In the genomic region with DNA sequence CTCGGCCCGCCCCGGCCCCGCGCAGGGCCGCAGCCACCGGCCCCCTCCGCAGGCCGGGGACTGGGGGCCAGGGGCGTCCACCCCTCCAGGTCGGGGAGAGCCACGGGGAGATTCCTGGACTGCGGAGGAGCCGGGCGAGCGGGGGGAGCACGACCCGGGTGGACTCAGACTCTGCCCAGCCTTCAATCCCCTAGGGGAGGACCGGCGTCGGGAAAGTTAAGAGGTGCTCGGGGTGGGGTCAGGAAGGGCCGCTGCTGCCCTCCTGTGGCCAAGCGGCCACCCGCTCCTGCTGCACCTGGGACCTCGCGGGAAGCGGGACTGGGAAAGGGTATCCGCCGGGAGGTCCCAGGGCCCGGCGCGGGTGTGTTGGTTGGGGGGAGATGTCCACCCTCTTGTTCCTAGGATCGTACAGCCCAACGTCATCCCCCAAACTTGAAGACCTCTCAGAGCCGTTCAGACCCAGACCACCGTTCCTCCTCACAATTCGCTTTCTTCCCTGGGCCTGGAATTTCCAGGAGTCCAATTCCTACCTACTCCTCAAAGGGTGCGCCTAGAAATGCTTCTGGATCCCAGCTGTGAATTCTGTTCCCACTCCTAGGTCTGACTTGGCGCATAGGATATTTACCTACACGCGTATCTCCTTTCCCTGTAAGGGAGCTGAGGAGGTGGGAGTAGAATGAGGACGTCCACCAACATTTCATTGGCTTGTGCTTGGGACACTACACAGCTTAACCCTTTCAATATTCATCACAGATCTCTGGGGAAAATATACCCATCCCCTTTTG, we compare ENCODE assay signal across 8 cellular contexts. TPM values are rescaled to one million over a fixed set of nuclear protein-coding genes. Genes with fewer than 3 reads are reported as not detected.
A peak's percentile ranks its signal among the peaks of the same experiment; 100 is the strongest.
DNase-seq lines count a peak whose midpoint lies in the region; ATAC-seq and TF ChIP-seq lines count a peak whose summit lies in the region.

No MANE protein-coding gene starts in this region.

- WGBS in H9 (ENCODE audit: extremely low coverage, insufficient read length, low lambda C conversion rate), result no CpG with 5 or more reads among the region's 43 CpGs
- 5 to 18% methylated on average over 11 to 31 of the region's 43 CpGs for WGBS in upper lobe of left lung, 2 donors

- H3K27me3 Mint-ChIP-seq in H9 (ENCODE audit: low read depth), result peaks cover 56% of the 10 kb centered on the region

- H3K27ac Mint-ChIP-seq in H9, result peak overlapping the region in 2 of 3 experiments; percentile 30 to 81; a peak in 3 of 7 replicates
- no peak overlapping the region for H3K27ac Mint-ChIP-seq in activated naive CD4-positive, alpha-beta T cell treated with anti-CD3 and anti-CD28 coated beads, Interleukin-2, amount 50 U/mL, for 72 hours

- no peak overlapping the region for H2BK120ac ChIP-seq in H9 (ENCODE audit: low read depth, low read length, poor library complexity, severe bottlenecking)

- no peak overlapping the region for H2BK15ac ChIP-seq in H9 (ENCODE audit: low read depth, low read length)

- peak in 1 of 4 donors; percentile 2 for TF ChIP-seq POLR2A in upper lobe of left lung (IDR thresholded peaks at IDR 0.05)

- TF ChIP-seq EP300 in upper lobe of left lung (IDR thresholded peaks at IDR 0.05), result no peak

- H2AK5ac ChIP-seq in H9 (ENCODE audit: insufficient read length, low read length), result no peak overlapping the region

- H3K27ac ChIP-seq in H9 (ENCODE audit: insufficient read length, low read depth, low read length), result no peak overlapping the region
- H3K27ac ChIP-seq in upper lobe of left lung, result peak overlapping the region; percentile 91 to 99 (median 98)

- TF ChIP-seq CTCF in H9 (conservative IDR thresholded peaks at IDR 0.05) (peak; percentile 95), upper lobe of left lung (IDR thresholded peaks at IDR 0.05) (peak; percentile 85 to 97 (median 95))

- H3K27me3 ChIP-seq in H9 (ENCODE audit: insufficient read depth, low read length) (peaks cover 4% of the 10 kb centered on the region; the same call in 1 of the 2 replicates), upper lobe of left lung (no peaks in the 10 kb centered on the region)

- H3K36me3 ChIP-seq in upper lobe of left lung, result peaks cover 0 to 13% (median 7%) of the 10 kb centered on the region in 4 donors

- H3K9me3 Mint-ChIP-seq in H9, result no peaks in the 10 kb centered on the region; a peak in 1 of 5 replicates
- H3K9me3 Mint-ChIP-seq in activated naive CD4-positive, alpha-beta T cell treated with anti-CD3 and anti-CD28 coated beads, Interleukin-2, amount 50 U/mL, for 72 hours, result no peaks in the 10 kb centered on the region

- H3K4me1 ChIP-seq in H9 (ENCODE audit: insufficient read depth, low read length) (peaks cover 13% of the 10 kb centered on the region), upper lobe of left lung (peaks cover 27 to 42% (median 38%) of the 10 kb centered on the region in 4 donors)

- peak overlapping the region; percentile 72 to 79 for H3K4me3 Mint-ChIP-seq in H9

- H3K18ac ChIP-seq in H9 (ENCODE audit: insufficient read length, low read depth, low read length), result no peak overlapping the region

- no peak overlapping the region for H2BK5ac ChIP-seq in H9 (ENCODE audit: insufficient read length, low read length)

- no peak overlapping the region for H3K23ac ChIP-seq in H9 (ENCODE audit: insufficient read length, low read depth, low read length)

- no peak overlapping the region for H3K4ac ChIP-seq in H9 (ENCODE audit: low read depth, low read length)

- peaks cover 13% of the 10 kb centered on the region for H3K23me2 ChIP-seq in H9 (ENCODE audit: insufficient read length, low read depth, low read length, poor library complexity, severe bottlenecking)

- no peak overlapping the region for H4K8ac ChIP-seq in H9 (replicated peaks; ENCODE audit: insufficient read length, low read depth, low read length)

- H3K4me3 ChIP-seq in GM08714 (ENCODE audit: low read length) (peak overlapping the region; percentile 89; the same call in 1 of the 2 replicates), upper lobe of left lung (peak overlapping the region; percentile 30 to 93 (median 92))

- H3T11ph ChIP-seq in H9 (ENCODE audit: low read length), result no peak overlapping the region

- no peaks in the 10 kb centered on the region for H3K79me1 ChIP-seq in H9 (ENCODE audit: insufficient read depth, low read depth, low read length, poor library complexity, severe bottlenecking)

- H3K4me1 Mint-ChIP-seq in H9, result peaks cover 58 to 66% of the 10 kb centered on the region in 2 experiments

- H4K91ac ChIP-seq in H9 (ENCODE audit: insufficient read length, low read depth, low read length), result no peak overlapping the region

- H2BK20ac ChIP-seq in H9 (ENCODE audit: low read depth, low read length, poor library complexity, severe bottlenecking), result no peak overlapping the region

- no peak overlapping the region for H2AFZ ChIP-seq in H9 (ENCODE audit: low read length)

- H4K5ac ChIP-seq in H9 (ENCODE audit: insufficient read length, low read depth, low read length), result no peak overlapping the region

- H3K79me2 ChIP-seq in H9 (ENCODE audit: insufficient read depth, low read length), result no peaks in the 10 kb centered on the region

- peak; percentile 40 to 65 for ATAC-seq in activated naive CD4-positive, alpha-beta T cell treated with anti-CD3 and anti-CD28 coated beads, Interleukin-2, amount 50 U/mL, for 72 hours
- peak; percentile 85 to 90 for ATAC-seq in upper lobe of left lung (ENCODE audit: low FRiP score in 2 of 2)

- H3K4me2 ChIP-seq in H9 (ENCODE audit: insufficient read depth, insufficient read length, low read length), result peak overlapping the region; percentile 66

- no peak overlapping the region for H3K14ac ChIP-seq in H9 (ENCODE audit: insufficient read depth, low read length)

- peak; percentile 94 for DNase-seq in H9
- peak; percentile 88 for DNase-seq in LoVo (ENCODE audit: low spot score)
- peak; percentile 90 for DNase-seq in SK-N-DZ (ENCODE audit: low spot score)
- DNase-seq in activated naive CD4-positive, alpha-beta T cell treated with anti-CD3 and anti-CD28 coated beads, Interleukin-2, amount 50 U/mL, for 72 hours (ENCODE audit: low spot score in 2 of 2), result peak; percentile 74 to 81
- peak; percentile 90 for DNase-seq in glomerular visceral epithelial cell (ENCODE audit: extremely low spot score)
- peak; percentile 47 for DNase-seq in non-pigmented ciliary epithelial cell (ENCODE audit: low read depth)
- DNase-seq in upper lobe of left lung, result peak; percentile 92 to 95

- no peak overlapping the region for H2BK12ac ChIP-seq in H9 (ENCODE audit: insufficient read length, low read depth, low read length)

- H3K36me3 Mint-ChIP-seq in H9 (ENCODE audit: insufficient read depth in 1 of 3, low read depth in 3 of 3), result peaks cover 10 to 31% (median 28%) of the 10 kb centered on the region in 3 experiments; a peak in 6 of 7 replicates
- peaks cover 0 to 2% of the 10 kb centered on the region in 2 donors for H3K36me3 Mint-ChIP-seq in activated naive CD4-positive, alpha-beta T cell treated with anti-CD3 and anti-CD28 coated beads, Interleukin-2, amount 50 U/mL, for 72 hours

- no peaks in the 10 kb centered on the region for H3K9me3 ChIP-seq in H9 (ENCODE audit: control insufficient read depth, low read depth, low read length)
- H3K9me3 ChIP-seq in upper lobe of left lung, result no peaks in the 10 kb centered on the region

- H3K56ac ChIP-seq in H9 (ENCODE audit: insufficient read length, low read depth, low read length), result no peak overlapping the region

- no peaks in the 10 kb centered on the region for H4K20me1 ChIP-seq in H9 (ENCODE audit: control insufficient read depth, insufficient read depth, insufficient read length)

- no peak overlapping the region for H3K9ac ChIP-seq in H9 (ENCODE audit: extremely low read depth, insufficient read length, low read length)

RNA-seq across cellular contexts. Expression of a gene that starts 0.5 kb away (rescaled TPM):
- total RNA-seq in H9 (2021) (68.9 and 78.2 TPM in 2 replicates), upper lobe of left lung (100 to 1,000 TPM in 5 of 6 donors, 10 to 100 TPM in 1; 80.9 to 218 (median 132) TPM)
- polyA plus RNA-seq in SK-N-DZ (2014; cell fraction: cytosol; rRNA removed), result 69.8 and 78.2 TPM in 2 replicates
- polyA plus RNA-seq in SK-N-DZ (2014; cell fraction: nucleus; rRNA removed), result 39.0 and 48.4 TPM in 2 replicates
- total RNA-seq in activated naive CD4-positive, alpha-beta T cell treated with anti-CD3 and anti-CD28 coated beads, Interleukin-2, amount 50 U/mL, for 72 hours, result 10 to 100 TPM; 62.4 to 81.8 TPM

RNA-seq across cellular contexts. Expression of a gene that starts 7.7 kb away (rescaled TPM):
- total RNA-seq in H9 (2021) (12.7 and 13.2 TPM in 2 replicates), upper lobe of left lung (under 1 TPM in 5 of 6 donors, not detected in 1; 0.55 to 0.91 (median 0.74) TPM)
- 16.2 and 19.5 TPM in 2 replicates for polyA plus RNA-seq in SK-N-DZ (2014; cell fraction: cytosol; rRNA removed)
- 62.8 and 90.2 TPM in 2 replicates for polyA plus RNA-seq in SK-N-DZ (2014; cell fraction: nucleus; rRNA removed)
- 1 to 10 TPM in 1 of 2 donors, under 1 TPM in 1; 0.46 to 1.8 TPM for total RNA-seq in activated naive CD4-positive, alpha-beta T cell treated with anti-CD3 and anti-CD28 coated beads, Interleukin-2, amount 50 U/mL, for 72 hours

RNA-seq across cellular contexts. Expression of a gene that starts 33.0 kb away (rescaled TPM):
- total RNA-seq in H9 (2021) (77.8 and 80.4 TPM in 2 replicates), upper lobe of left lung (100 to 1,000 TPM in 2 of 6 donors, 10 to 100 TPM in 4; 26.5 to 161 (median 56.0) TPM)
- polyA plus RNA-seq in SK-N-DZ (2014; cell fraction: cytosol; rRNA removed), result 12.0 and 22.1 TPM in 2 replicates
- polyA plus RNA-seq in SK-N-DZ (2014; cell fraction: nucleus; rRNA removed), result 88.5 and 96.3 TPM in 2 replicates
- total RNA-seq in activated naive CD4-positive, alpha-beta T cell treated with anti-CD3 and anti-CD28 coated beads, Interleukin-2, amount 50 U/mL, for 72 hours, result 100 to 1,000 TPM in 1 of 2 donors, 10 to 100 TPM in 1; 81.5 to 122 TPM

Comparison
In these comparisons a context has a peak if more than half of its experiments do, and no peak if none do; other contexts are left out.
1. H3K27ac Mint-ChIP-seq: peak in H9 (2 of 3); none in activated naive CD4-positive, alpha-beta T cell treated with anti-CD3 and anti-CD28 coated beads, Interleukin-2, amount 50 U/mL, for 72 hours (0 of 2).
2. Peak in every context shown above with its lines, with median percentiles within 50 percentile points of each other: DNase-seq.